Comparison of ENCODE assay signal across 8 cellular contexts in genomic region chr20:31951203-31951529, GRCh38. TPM values are rescaled to one million over a fixed set of nuclear protein-coding genes. Genes with fewer than 3 reads are reported as not detected.
DNase-seq lines count a peak whose midpoint lies in the region; ATAC-seq and TF ChIP-seq lines count a peak whose summit lies in the region.

No MANE protein-coding gene starts in this region.

- H3K4me3 ChIP-seq in BE2C (ENCODE audit: low read depth, low read length) (peak overlapping the region; percentile 99), MG63 (peak overlapping the region; percentile 85), ectodermal cell (ENCODE audit: insufficient read depth, low read depth, low read length) (peak overlapping the region; percentile 93)

- H3K9me3 Mint-ChIP-seq in natural killer cell treated with Interleukin-12 subunit alpha and Interleukin-12 subunit beta and Interleukin-15 and Interleukin-18, amount 100 ng/mL, for 72 hours: no peaks in the 10 kb centered on the region

- H3K9me3 ChIP-seq in BE2C: no peaks in the 10 kb centered on the region
- no peaks in the 10 kb centered on the region for H3K9me3 ChIP-seq in MG63
- H3K9me3 ChIP-seq in ectodermal cell (ENCODE audit: control insufficient read depth, low read length): no peaks in the 10 kb centered on the region

- 11 to 13% methylated on average over 6 of the region's 6 CpGs for WGBS in ectodermal cell, 2 experiments

- no peaks in the 10 kb centered on the region for H3K27me3 ChIP-seq in BE2C
- H3K27me3 ChIP-seq in MG63: peaks cover 3% of the 10 kb centered on the region; the same call in 1 of the 2 replicates
- H3K27me3 ChIP-seq in ectodermal cell (ENCODE audit: control insufficient read depth, insufficient read depth, low read length, poor library complexity, severe bottlenecking): no peaks in the 10 kb centered on the region

- peak overlapping the region; percentile 72 for H3K27ac ChIP-seq in ectodermal cell (ENCODE audit: insufficient read depth, low read depth, low read length, poor library complexity, severe bottlenecking)

- in situ Hi-C loops in G401 (cut with HindIII; ENCODE audit: low sequenced_read_pairs): no loop called here

- no peak for TF ChIP-seq CTCF in BE2C (IDR thresholded peaks at IDR 0.05; ENCODE audit: low read depth, low read length)

- no peak for ATAC-seq in natural killer cell treated with Interleukin-12 subunit alpha and Interleukin-12 subunit beta and Interleukin-15 and Interleukin-18, amount 100 ng/mL, for 72 hours

- peak overlapping the region; percentile 98 for H3K4me3 Mint-ChIP-seq in natural killer cell treated with Interleukin-12 subunit alpha and Interleukin-12 subunit beta and Interleukin-15 and Interleukin-18, amount 100 ng/mL, for 72 hours

- DNase-seq in BE2C (no peak), MG63 (no peak), NCI-H1436 (lab: John Stamatoyannopoulos, UW) (no peak), NCI-H1092 (lab: John Stamatoyannopoulos, UW) (no peak), NCI-H524 (lab: John Stamatoyannopoulos, UW) (no peak), G401 (ENCODE audit: low spot score) (no peak)
- DNase-seq in natural killer cell treated with Interleukin-12 subunit alpha and Interleukin-12 subunit beta and Interleukin-15 and Interleukin-18, amount 100 ng/mL, for 72 hours (ENCODE audit: low spot score): no peak

- peaks cover 30 to 33% of the 10 kb centered on the region in 2 donors for H3K4me1 Mint-ChIP-seq in natural killer cell treated with Interleukin-12 subunit alpha and Interleukin-12 subunit beta and Interleukin-15 and Interleukin-18, amount 100 ng/mL, for 72 hours (ENCODE audit: low read depth in 2 of 2)

- H3K4me1 ChIP-seq in BE2C (no peaks in the 10 kb centered on the region), ectodermal cell (ENCODE audit: control insufficient read depth, insufficient read depth, low read length) (peaks cover 5% of the 10 kb centered on the region)

- H3K27me3 Mint-ChIP-seq in natural killer cell treated with Interleukin-12 subunit alpha and Interleukin-12 subunit beta and Interleukin-15 and Interleukin-18, amount 100 ng/mL, for 72 hours: peaks cover 13 to 20% of the 10 kb centered on the region in 2 donors

- H3K36me3 ChIP-seq in BE2C: peaks cover 43% of the 10 kb centered on the region
- peaks cover 38% of the 10 kb centered on the region for H3K36me3 ChIP-seq in MG63
- H3K36me3 ChIP-seq in ectodermal cell (ENCODE audit: control insufficient read depth, insufficient read depth, low read length): peaks cover 35% of the 10 kb centered on the region

- peaks cover 16% of the 10 kb centered on the region for H3K36me3 Mint-ChIP-seq in natural killer cell treated with Interleukin-12 subunit alpha and Interleukin-12 subunit beta and Interleukin-15 and Interleukin-18, amount 100 ng/mL, for 72 hours

- H3K27ac Mint-ChIP-seq in natural killer cell treated with Interleukin-12 subunit alpha and Interleukin-12 subunit beta and Interleukin-15 and Interleukin-18, amount 100 ng/mL, for 72 hours: peak overlapping the region; percentile 86 to 91

RNA-seq across cellular contexts. Expression of gene PDRG1, which starts 0.7 kb away (rescaled TPM):
- polyA plus RNA-seq in BE2C (2012; ENCODE audit: insufficient read depth, insufficient read length, low read depth): 93.4 TPM
- total RNA-seq in MG63 (2014; rRNA removed; shearing (Covaris generic); ENCODE audit: low replicate concordance): 31.4 and 31.5 TPM in 2 replicates
- polyA plus RNA-seq in ectodermal cell (2013, experiment 1 of 4): 23.0 TPM
- 23.8 TPM for polyA plus RNA-seq in ectodermal cell (2013, experiment 2 of 4)
- 20.4 TPM for polyA plus RNA-seq in ectodermal cell (2013, experiment 3 of 4)
- polyA plus RNA-seq in ectodermal cell (2013, experiment 4 of 4): 21.6 TPM
- total RNA-seq in natural killer cell treated with Interleukin-12 subunit alpha and Interleukin-12 subunit beta and Interleukin-15 and Interleukin-18, amount 100 ng/mL, for 72 hours: 10 to 100 TPM; 15.6 to 18.7 TPM
- total RNA-seq in G401 (2014; rRNA removed; shearing (Covaris generic)): 37.4 and 50.9 TPM in 2 replicates

RNA-seq across cellular contexts. Expression of gene XKR7, which starts 16.8 kb away (rescaled TPM):
- polyA plus RNA-seq in BE2C (2012; ENCODE audit: insufficient read depth, insufficient read length, low read depth): 63.7 TPM
- total RNA-seq in MG63 (2014; rRNA removed; shearing (Covaris generic); ENCODE audit: low replicate concordance): not detected in 2 replicates
- polyA plus RNA-seq in ectodermal cell (2013, experiment 1 of 4): 0.69 TPM
- 0.57 TPM for polyA plus RNA-seq in ectodermal cell (2013, experiment 2 of 4)
- polyA plus RNA-seq in ectodermal cell (2013, experiment 3 of 4): 0.53 TPM
- polyA plus RNA-seq in ectodermal cell (2013, experiment 4 of 4): 0.89 TPM
- under 1 TPM in 1 of 2 donors, not detected in 1; 0.05 TPM for total RNA-seq in natural killer cell treated with Interleukin-12 subunit alpha and Interleukin-12 subunit beta and Interleukin-15 and Interleukin-18, amount 100 ng/mL, for 72 hours
- 5.7 and 6.8 TPM in 2 replicates for total RNA-seq in G401 (2014; rRNA removed; shearing (Covaris generic))

RNA-seq across cellular contexts. Expression of gene CCM2L, which starts 59.1 kb away (rescaled TPM):
- polyA plus RNA-seq in BE2C (2012; ENCODE audit: insufficient read depth, insufficient read length, low read depth): 1.3 TPM
- not detected in 2 replicates for total RNA-seq in MG63 (2014; rRNA removed; shearing (Covaris generic); ENCODE audit: low replicate concordance)
- polyA plus RNA-seq in ectodermal cell (2013, experiment 1 of 4): 2.5 TPM
- 2.1 TPM for polyA plus RNA-seq in ectodermal cell (2013, experiment 2 of 4)
- polyA plus RNA-seq in ectodermal cell (2013, experiment 3 of 4): 1.7 TPM
- polyA plus RNA-seq in ectodermal cell (2013, experiment 4 of 4): 1.3 TPM
- not detected for total RNA-seq in natural killer cell treated with Interleukin-12 subunit alpha and Interleukin-12 subunit beta and Interleukin-15 and Interleukin-18, amount 100 ng/mL, for 72 hours
- 40.7 and 52.6 TPM in 2 replicates for total RNA-seq in G401 (2014; rRNA removed; shearing (Covaris generic))

Comparison
In these comparisons a context has a peak if more than half of its experiments do, and no peak if none do; other contexts are left out.
1. RNA of gene CCM2L, which starts 59.1 kb away (total RNA-seq): 40.7 to 52.6 TPM in G401; not detected in MG63 and not detected in natural killer cell treated with Interleukin-12 subunit alpha and Interleukin-12 subunit beta and Interleukin-15 and Interleukin-18, amount 100 ng/mL, for 72 hours; every median in the first group is over 10 times any median in the second.
2. Peak in every context shown above with its lines, with median percentiles within 50 percentile points of each other: H3K4me3 ChIP-seq.